9 cellular contexts compared by ENCODE assay signal in genomic region chr14:60653388-60653690, GRCh38. TPM values are rescaled to one million over a fixed set of nuclear protein-coding genes. Genes with fewer than 3 reads are reported as not detected.
DNase-seq lines count a peak whose midpoint lies in the region; ATAC-seq, FAIRE-seq and TF ChIP-seq lines count a peak whose summit lies in the region.
"Had no signal": no experiment of that assay in that cellular context is flagged by ENCODE, and none has a peak within 500 bp of the region (broad histone marks: within the 10 kb centered on the region; RNA-seq: fewer than 3 reads in every experiment).

No MANE protein-coding gene starts in this region.

- peaks cover 59 to 78% of the 10 kb centered on the region in 2 experiments for H3K27me3 ChIP-seq in endothelial cell of umbilical vein (ENCODE audit: control insufficient read depth in 2 of 2, insufficient read depth in 2 of 2, low read length in 2 of 2)
- H3K27me3 ChIP-seq in upper lobe of right lung = peaks cover 89% of the 10 kb centered on the region

- H3K9me3 ChIP-seq in endothelial cell of umbilical vein (replicated peaks; ENCODE audit: control insufficient read depth, insufficient read depth, low read length) (no peaks in the 10 kb centered on the region), upper lobe of right lung (no peaks in the 10 kb centered on the region)
- H3K9me3 ChIP-seq: pancreas had no signal

- intact Hi-C loops in activated CD4-positive, alpha-beta T cell treated with anti-CD3 and anti-CD28 coated beads for 36 hours (cut with DNase I, micrococcal nuclease) = loop anchor here (2.0 to 10.0 kb wide), 3 partner anchors 141 to 371 kb away; partner anchors contain the start of gene SIX6 (in 1 of the 2)
- intact Hi-C loops in endothelial cell of umbilical vein (cut with micrococcal nuclease) = no loop called here
- intact Hi-C loops in upper lobe of right lung (cut with DNase I) = no loop called here

- dilution Hi-C loops in endothelial cell of umbilical vein (cut with MboI; ENCODE audit: extremely low pct_ligation_motif_present, low sequenced_read_pairs) = no loop called here

- H3K4me3 Mint-ChIP-seq in activated CD4-positive, alpha-beta T cell treated with anti-CD3 and anti-CD28 coated beads for 36 hours = peak overlapping the region; percentile 5

- H3K36me3 Mint-ChIP-seq in activated CD4-positive, alpha-beta T cell treated with anti-CD3 and anti-CD28 coated beads for 36 hours (ENCODE audit: low read depth) = no peaks in the 10 kb centered on the region

- peaks cover 48% of the 10 kb centered on the region for H3K4me1 Mint-ChIP-seq in activated CD4-positive, alpha-beta T cell treated with anti-CD3 and anti-CD28 coated beads for 36 hours

- H3K4me1 ChIP-seq in endothelial cell of umbilical vein (ENCODE audit: control insufficient read depth, extremely low read depth, insufficient read depth, low read length) = peaks cover 22% of the 10 kb centered on the region
- peaks cover 41% of the 10 kb centered on the region for H3K4me1 ChIP-seq in upper lobe of right lung

- CTCF ChIA-PET in activated CD4-positive, alpha-beta T cell treated with anti-CD3 and anti-CD28 coated beads for 36 hours (lab: Charles Lee) = no interaction called here
- CTCF ChIA-PET in endothelial cell of umbilical vein (lab: Charles Lee) = interaction anchor here (1.1 kb wide), 1 partner anchor 374 kb away, joined by 3 read pairs; no protein-coding TSS in a partner anchor

- no peak for TF ChIP-seq CTCF in endothelial cell of umbilical vein (IDR thresholded peaks at IDR 0.05; ENCODE audit: extremely low read depth in 1 of 2, insufficient read depth in 1 of 2, low read depth in 1 of 2, low read length in 2 of 2)
- no peak for TF ChIP-seq CTCF in upper lobe of right lung (IDR thresholded peaks at IDR 0.05)

- H2AFZ ChIP-seq in endothelial cell of umbilical vein (ENCODE audit: low read depth, low read length) = no peak overlapping the region

- peak; percentile 47 for FAIRE-seq in endothelial cell of umbilical vein (lab: Jason Lieb, UNC)
- FAIRE-seq: pancreas had no signal

- no peak for DNase-seq in activated CD4-positive, alpha-beta T cell treated with anti-CD3 and anti-CD28 coated beads for 36 hours
- DNase-seq in activated CD4-positive, alpha-beta T cell treated with anti-CD3 and anti-CD28 coated beads for 4 hours = no peak
- DNase-seq in NCI-H748 treated with DMSO at 0.1 percent for 48 hours (lab: John Stamatoyannopoulos, UW) (peak; percentile 55), endothelial cell of umbilical vein (ENCODE audit: low read depth, low spot score) (no peak), retina (peak; percentile 68), GF-D8 (lab: John Stamatoyannopoulos, UW) (no peak), upper lobe of right lung (no peak), epidermal melanocyte (ENCODE audit: insufficient read length, low spot score) (no peak)

- H3K27ac ChIP-seq in endothelial cell of umbilical vein (ENCODE audit: insufficient read depth, low read depth, low read length) = no peak overlapping the region
- H3K27ac ChIP-seq in upper lobe of right lung = no peak overlapping the region
- H3K27ac ChIP-seq: pancreas had no signal

- no peaks in the 10 kb centered on the region for H3K9me1 ChIP-seq in endothelial cell of umbilical vein (replicated peaks; ENCODE audit: control insufficient read depth, extremely low read depth, insufficient read depth, low read length)

- H3K9me3 Mint-ChIP-seq in activated CD4-positive, alpha-beta T cell treated with anti-CD3 and anti-CD28 coated beads for 36 hours (ENCODE audit: low read depth) = no peaks in the 10 kb centered on the region

- POLR2A ChIA-PET in activated CD4-positive, alpha-beta T cell treated with anti-CD3 and anti-CD28 coated beads for 36 hours (lab: Charles Lee) = no interaction called here
- POLR2A ChIA-PET in endothelial cell of umbilical vein (lab: Charles Lee) = interaction anchor here (0.5 kb wide), 1 partner anchor 27 kb away, joined by 5 read pairs; no protein-coding TSS in a partner anchor

- no peak overlapping the region for H3K4me2 ChIP-seq in endothelial cell of umbilical vein (ENCODE audit: insufficient read depth, low read length)

- no peak for ATAC-seq in activated CD4-positive, alpha-beta T cell treated with anti-CD3 and anti-CD28 coated beads for 36 hours
- no peak for ATAC-seq in upper lobe of right lung
- ATAC-seq: pancreas had no signal

- no peaks in the 10 kb centered on the region for H3K36me3 ChIP-seq in endothelial cell of umbilical vein (ENCODE audit: control insufficient read depth in 2 of 2, extremely low read depth in 1 of 2, insufficient read depth in 2 of 2, low read length in 2 of 2)
- no peaks in the 10 kb centered on the region for H3K36me3 ChIP-seq in upper lobe of right lung
- H3K36me3 ChIP-seq: pancreas had no signal

- H3K79me2 ChIP-seq in endothelial cell of umbilical vein (ENCODE audit: control insufficient read depth, insufficient read depth, low read length) = no peaks in the 10 kb centered on the region

- TF ChIP-seq POLR2A in endothelial cell of umbilical vein (IDR thresholded peaks at IDR 0.05; ENCODE audit: low read depth, low read length) = no peak

- peaks cover 5% of the 10 kb centered on the region for H4K20me1 ChIP-seq in endothelial cell of umbilical vein (replicated peaks; ENCODE audit: control insufficient read depth, extremely low read depth, insufficient read depth, low read length)

- BruUV-seq in endothelial cell of umbilical vein (replicated peaks; lab: Mats Ljungman, UMichigan) = no TSS peak

- no peak overlapping the region for H3K27ac Mint-ChIP-seq in activated CD4-positive, alpha-beta T cell treated with anti-CD3 and anti-CD28 coated beads for 36 hours

- H3K9ac ChIP-seq in endothelial cell of umbilical vein (replicated peaks; ENCODE audit: extremely low read depth, insufficient read depth, low read length) = no peak overlapping the region

- peaks cover 88% of the 10 kb centered on the region for H3K27me3 Mint-ChIP-seq in activated CD4-positive, alpha-beta T cell treated with anti-CD3 and anti-CD28 coated beads for 36 hours

- no peak overlapping the region for H3K4me3 ChIP-seq in endothelial cell of umbilical vein (replicated peaks in 1 of 3; ENCODE audit: insufficient read depth in 1 of 3, low read depth in 1 of 3, low read length in 3 of 3)
- H3K4me3 ChIP-seq in upper lobe of right lung = no peak overlapping the region
- H3K4me3 ChIP-seq: pancreas had no signal

TF ChIP-seq in endothelial cell of umbilical vein, 7 proteins besides CTCF, POLR2A, EP300 and RAD21:
- peak; percentile 47 for TF ChIP-seq EZH2 (IDR thresholded peaks at IDR 0.05; ENCODE audit: borderline replicate concordance, low read depth, low read length, severe bottlenecking)
- TF ChIP-seq MAX (IDR thresholded peaks at IDR 0.05; ENCODE audit: insufficient read depth, insufficient read length) = no peak

RNA-seq across cellular contexts. Expression of gene SIX1, which starts 4.1 kb away (rescaled TPM):
- not detected for total RNA-seq in activated CD4-positive, alpha-beta T cell treated with anti-CD3 and anti-CD28 coated beads for 36 hours
- total RNA-seq in endothelial cell of umbilical vein (0.40 and 0.55 TPM in 2 replicates), upper lobe of right lung (0.14 TPM)
- 0.55 and 0.57 TPM in 2 replicates for polyA plus RNA-seq in endothelial cell of umbilical vein
- polyA plus RNA-seq in endothelial cell of umbilical vein (2011; cell fraction: cytosol; rRNA removed) = 0.59 and 0.61 TPM in 2 replicates
- polyA plus RNA-seq in endothelial cell of umbilical vein (2011; cell fraction: nucleus; rRNA removed) = 0.38 and 0.51 TPM in 2 replicates
- polyA plus RNA-seq in endothelial cell of umbilical vein (2012) = 0.33 and 0.37 TPM in 2 replicates
- polyA minus RNA-seq in endothelial cell of umbilical vein = 0.64 and 0.80 TPM in 2 replicates
- polyA minus RNA-seq in endothelial cell of umbilical vein (2011; cell fraction: cytosol; rRNA and poly(A)+ RNA removed) = 1.2 TPM
- polyA minus RNA-seq in endothelial cell of umbilical vein (2011; cell fraction: nucleus; rRNA and poly(A)+ RNA removed) = 0.24 and 0.58 TPM in 2 replicates

Comparison
In these comparisons a context has a peak if more than half of its experiments do, and no peak if none do; other contexts are left out.
1. DNase-seq: peak in NCI-H748 treated with DMSO at 0.1 percent for 48 hours (single experiment) and retina (single experiment); none in activated CD4-positive, alpha-beta T cell treated with anti-CD3 and anti-CD28 coated beads for 36 hours (single experiment), activated CD4-positive, alpha-beta T cell treated with anti-CD3 and anti-CD28 coated beads for 4 hours (0 of 2), endothelial cell of umbilical vein (single experiment), GF-D8 (single experiment), upper lobe of right lung (single experiment) and epidermal melanocyte (single experiment).
2. intact Hi-C loops: an anchor here in activated CD4-positive, alpha-beta T cell treated with anti-CD3 and anti-CD28 coated beads for 36 hours (2.0 to 10.0 kb wide); none called in endothelial cell of umbilical vein and upper lobe of right lung.